26 cellular contexts compared by ENCODE assay signal in genomic region chr2:215354771-215355695, GRCh38. TPM values are rescaled to one million over a fixed set of nuclear protein-coding genes. Genes with fewer than 3 reads are reported as not detected.
DNase-seq lines count a peak whose midpoint lies in the region; ATAC-seq and TF ChIP-seq lines count a peak whose summit lies in the region.
"Had no signal": no experiment of that assay in that cellular context is flagged by ENCODE, and none has a peak within 500 bp of the region (broad histone marks: within the 10 kb centered on the region; RNA-seq: fewer than 3 reads in every experiment).

No MANE protein-coding gene starts in this region.

- no peaks in the 10 kb centered on the region for H3K27me3 Mint-ChIP-seq in chondrocyte (ENCODE audit: low read depth)
- H3K27me3 Mint-ChIP-seq: activated naive CD8-positive, alpha-beta T cell; brain; memory B cell; naive B cell; T-helper 17 cell had no signal

- H3K9me3 ChIP-seq in lower lobe of right lung: no peaks in the 10 kb centered on the region
- H3K9me3 ChIP-seq: ovary, upper lobe of left lung had no signal

- no peaks in the 10 kb centered on the region for H3K27me3 ChIP-seq in ACC112 (ENCODE audit: insufficient read depth, low read length)
- H3K27me3 ChIP-seq in lower lobe of right lung (ENCODE audit: low read depth): no peaks in the 10 kb centered on the region
- H3K27me3 ChIP-seq: ovary, upper lobe of left lung had no signal

- H2AFZ ChIP-seq in ACC112 (ENCODE audit: low read length, unreplicated experiment): no peak overlapping the region

- H3K27ac ChIP-seq in ACC112 (ENCODE audit: low read depth, low read length) (peak overlapping the region; percentile 11; the same call in 1 of the 2 replicates), lower lobe of right lung (no peak overlapping the region)
- H3K27ac ChIP-seq: ovary, VCaP had no signal

- no peak overlapping the region for H3K4me3 ChIP-seq in ACC112 (ENCODE audit: low read depth, low read length)
- H3K4me3 ChIP-seq in lower lobe of right lung: no peak overlapping the region
- H3K4me3 ChIP-seq: ovary, upper lobe of left lung had no signal

- peak overlapping the region; percentile 86 for H3K27ac Mint-ChIP-seq in chondrocyte (ENCODE audit: unreplicated experiment)
- H3K27ac Mint-ChIP-seq: activated naive CD8-positive, alpha-beta T cell; activated T-helper 2 cell treated with anti-CD3 and anti-CD28 coated beads, Interferon-gamma antibody, Interleukin-2, Interleukin-4, amounts not matched to agents 10 μg/mL and 5 μg/mL and 100 μg/mL, durations not matched to agents 14 hours and 24 hours and 36 hours; brain; memory B cell; naive B cell; T-helper 17 cell had no signal

- H3K36me3 ChIP-seq in ACC112 (ENCODE audit: insufficient read depth, low read length) (peaks cover 5% of the 10 kb centered on the region; the same call in 1 of the 2 replicates), lower lobe of right lung (peaks cover 9% of the 10 kb centered on the region)
- H3K36me3 ChIP-seq: ovary had no signal

- DNase-seq in GM03348 (ENCODE audit: low spot score): peak; percentile 42
- DNase-seq in chondrocyte (ENCODE audit: low spot score): no peak
- DNase-seq in lower lobe of right lung: no peak
- DNase-seq in NCI-H2196 treated with DMSO at 0.1 percent for 48 hours (lab: John Stamatoyannopoulos, UW; ENCODE audit: unreplicated experiment): no peak
- DNase-seq in effector CD4-positive, alpha-beta T cell: no peak
- DNase-seq in OCI-M2 (lab: John Stamatoyannopoulos, UW; ENCODE audit: unreplicated experiment): no peak
- DNase-seq: activated CD8-positive, alpha-beta memory T cell treated with anti-CD3 and anti-CD28 coated beads, Interleukin-2, amount 50 U/mL, for 4 hours; cortex of kidney; foreskin melanocyte; hypothalamus; KG1; naive B cell; NCI-H2171 treated with DMSO at 0.1 percent for 48 hours; NCI-H526; ovary; stimulated activated CD8-positive, alpha-beta memory T cell treated with anti-CD3 and anti-CD28 coated beads, Interleukin-4, amount 100 ng/mL, for 48 hours; T-helper 17 cell; upper lobe of left lung had no signal

- H3K4me1 Mint-ChIP-seq in chondrocyte (ENCODE audit: low read depth): peaks cover 50% of the 10 kb centered on the region
- H3K4me1 Mint-ChIP-seq: brain, memory B cell, naive B cell had no signal

- intact Hi-C loops in lower lobe of right lung (cut with DNase I): no loop called here

- peaks cover 9% of the 10 kb centered on the region for H3K36me3 Mint-ChIP-seq in chondrocyte (ENCODE audit: low read depth)

- TF ChIP-seq CTCF in chondrocyte (IDR thresholded peaks at IDR 0.05) (no peak), lower lobe of right lung (IDR thresholded peaks at IDR 0.05) (no peak)

- H3K4me1 ChIP-seq in ACC112 (ENCODE audit: control insufficient read depth, insufficient read depth, low read length, unreplicated experiment) (peaks cover 4% of the 10 kb centered on the region), lower lobe of right lung (no peaks in the 10 kb centered on the region)
- H3K4me1 ChIP-seq: upper lobe of left lung had no signal

- no peak overlapping the region for H3K4me3 Mint-ChIP-seq in chondrocyte (ENCODE audit: unreplicated experiment)
- H3K4me3 Mint-ChIP-seq: activated naive CD8-positive, alpha-beta T cell; brain; memory B cell; naive B cell; T-helper 17 cell had no signal

- ATAC-seq in lower lobe of right lung (peak; percentile 58 to 67), GM21723 (IDR thresholded peaks at IDR 0.05; ENCODE audit: unreplicated experiment) (no peak)
- ATAC-seq: sciatic nerve, T-helper 17 cell had no signal

- H3K9me3 Mint-ChIP-seq in chondrocyte (ENCODE audit: low read depth): no peaks in the 10 kb centered on the region
- H3K9me3 Mint-ChIP-seq: activated T-helper 2 cell treated with anti-CD3 and anti-CD28 coated beads, Interferon-gamma antibody, Interleukin-2, Interleukin-4, amounts not matched to agents 10 μg/mL and 5 μg/mL and 100 μg/mL, durations not matched to agents 14 hours and 24 hours and 36 hours; brain; memory B cell; naive B cell had no signal

- no peaks in the 10 kb centered on the region for H3K79me2 ChIP-seq in ACC112 (ENCODE audit: control insufficient read depth, insufficient read depth, low read length, unreplicated experiment)

RNA-seq across cellular contexts. Expression of gene ATIC, which starts 43.2 kb away (rescaled TPM):
- total RNA-seq in chondrocyte (77.0 to 109 TPM (median 77.7 TPM) in 3 replicates), lower lobe of right lung (65.5 TPM)
